ENCODE assay signal across 21 cellular contexts in genomic region chr13:102974574-102975195, GRCh38.
"Had no signal": no experiment of that assay in that cellular context is flagged by ENCODE, and none has a peak within 500 bp of the region (broad histone marks: within the 10 kb centered on the region; RNA-seq: fewer than 3 reads in every experiment).

No MANE protein-coding gene starts in this region.

- H3K9me3 Mint-ChIP-seq: activated B cell treated with CpG ODN at 0.5 μM for 24 hours; activated naive CD8-positive, alpha-beta T cell treated with anti-CD3 and anti-CD28 coated beads for 36 hours; naive thymus-derived CD4-positive, alpha-beta T cell; stimulated activated naive B cell treated with anti-CD40 and anti-IgM and Interleukin-4, amounts not matched to agents 10 μg/mL and 1 μg/mL and 100 μg/mL, for 72 hours; T-cell; T-helper 2 cell treated with Interferon-gamma antibody and Interleukin-4, amounts not matched to agents 5 μg/mL and 100 μg/mL, for 36 hours had no signal

- H3K36me3 ChIP-seq: heart left ventricle, left lung, sigmoid colon had no signal

- H3K4me1 Mint-ChIP-seq: activated naive CD8-positive, alpha-beta T cell treated with anti-CD3 and anti-CD28 coated beads for 36 hours; naive thymus-derived CD4-positive, alpha-beta T cell; T-cell had no signal

- H3K4me3 ChIP-seq: coronary artery, heart left ventricle, left lung, lung, sigmoid colon, testis had no signal

- H3K36me3 Mint-ChIP-seq: activated naive CD8-positive, alpha-beta T cell treated with anti-CD3 and anti-CD28 coated beads for 36 hours; naive thymus-derived CD4-positive, alpha-beta T cell; stimulated activated naive B cell treated with anti-CD40 and anti-IgM and Interleukin-4, amounts not matched to agents 10 μg/mL and 1 μg/mL and 100 μg/mL, for 72 hours; T-cell had no signal

- ATAC-seq: heart left ventricle; left lung; naive thymus-derived CD4-positive, alpha-beta T cell; stimulated activated naive B cell treated with anti-CD40 and anti-IgM and Interleukin-4, amounts not matched to agents 10 μg/mL and 1 μg/mL and 100 μg/mL, for 72 hours; T-cell had no signal

- DNase-seq: activated B cell treated with CpG ODN at 0.5 μM for 24 hours; activated CD4-positive, alpha-beta T cell treated with anti-CD3 and anti-CD28 coated beads for 4 hours; activated CD4-positive, alpha-beta T cell treated with anti-CD3 and anti-CD28 coated beads, Interleukin-2, amount 50 U/mL, for 48 hours; activated naive CD4-positive, alpha-beta T cell treated with Interleukin-2 at 50 U/mL for 16 hours; activated naive CD8-positive, alpha-beta T cell treated with anti-CD3 and anti-CD28 coated beads for 36 hours; activated T-cell treated with anti-CD3 and anti-CD28 coated beads, Interleukin-2, amount 50 U/mL, for 48 hours; amniotic stem cell; cerebellar nuclear complex; heart left ventricle; left lung; naive thymus-derived CD4-positive, alpha-beta T cell; sigmoid colon; stimulated activated CD4-positive, alpha-beta T cell treated with anti-CD3 and anti-CD28 coated beads, Interleukin-2, amount 100 ng/mL, for 48 hours; stimulated activated CD8-positive, alpha-beta memory T cell treated with anti-CD3 and anti-CD28 coated beads, Interleukin-4, amount 100 ng/mL, for 48 hours; stimulated activated naive B cell treated with anti-CD40 and anti-IgM and Interleukin-4, amounts not matched to agents 10 μg/mL and 1 μg/mL and 100 μg/mL, for 72 hours; T-cell; testis; trophoblast cell had no signal

- H3K4me1 ChIP-seq: heart left ventricle, left lung, sigmoid colon, testis had no signal

- H3K9me3 ChIP-seq: heart left ventricle, sigmoid colon, testis had no signal

- H3K4me3 Mint-ChIP-seq: activated B cell treated with CpG ODN at 0.5 μM for 24 hours; activated naive CD8-positive, alpha-beta T cell treated with anti-CD3 and anti-CD28 coated beads for 36 hours; naive thymus-derived CD4-positive, alpha-beta T cell; stimulated activated naive B cell treated with anti-CD40 and anti-IgM and Interleukin-4, amounts not matched to agents 10 μg/mL and 1 μg/mL and 100 μg/mL, for 72 hours; T-cell; T-helper 2 cell treated with Interferon-gamma antibody and Interleukin-4, amounts not matched to agents 5 μg/mL and 100 μg/mL, for 36 hours had no signal

- H3K27ac ChIP-seq: coronary artery, heart left ventricle, left lung, sigmoid colon, testis had no signal

- H3K27ac Mint-ChIP-seq: activated B cell treated with CpG ODN at 0.5 μM for 24 hours; activated naive CD8-positive, alpha-beta T cell treated with anti-CD3 and anti-CD28 coated beads for 36 hours; naive thymus-derived CD4-positive, alpha-beta T cell; stimulated activated naive B cell treated with anti-CD40 and anti-IgM and Interleukin-4, amounts not matched to agents 10 μg/mL and 1 μg/mL and 100 μg/mL, for 72 hours; T-cell; T-helper 2 cell treated with Interferon-gamma antibody and Interleukin-4, amounts not matched to agents 5 μg/mL and 100 μg/mL, for 36 hours had no signal

- H3K27me3 Mint-ChIP-seq: activated B cell treated with CpG ODN at 0.5 μM for 24 hours had no signal

- H3K27me3 ChIP-seq: left lung, sigmoid colon, testis had no signal
